ENCODE assay signal across 20 cellular contexts in genomic region chr12:89651192-89651591, GRCh38. TPM values are rescaled to one million over a fixed set of nuclear protein-coding genes. Genes with fewer than 3 reads are reported as not detected.
DNase-seq lines count a peak whose midpoint lies in the region; ATAC-seq and TF ChIP-seq lines count a peak whose summit lies in the region.
"Had no signal": no experiment of that assay in that cellular context is flagged by ENCODE, and none has a peak within 500 bp of the region (broad histone marks: within the 10 kb centered on the region; RNA-seq: fewer than 3 reads in every experiment).

No MANE protein-coding gene starts in this region.

- H3K4me1 ChIP-seq in HEK293 (ENCODE audit: control insufficient read depth, insufficient read depth, low read length) = peaks cover 7% of the 10 kb centered on the region; the same call in 1 of the 2 replicates

- ATAC-seq in stimulated activated memory B cell treated with anti-CD40 and anti-IgM and Interleukin-4, amounts not matched to agents 10 μg/mL and 1 μg/mL and 100 μg/mL, for 72 hours = no peak
- ATAC-seq: GM12878, HCT116 had no signal

- peaks cover 69% of the 10 kb centered on the region for H3K36me3 Mint-ChIP-seq in stimulated activated memory B cell treated with anti-CD40 and anti-IgM and Interleukin-4, amounts not matched to agents 10 μg/mL and 1 μg/mL and 100 μg/mL, for 72 hours

- H3K9me3 ChIP-seq in HEK293 (ENCODE audit: control insufficient read depth, insufficient read depth, low read depth, low read length) = no peaks in the 10 kb centered on the region

- POLR2A ChIA-PET in HEK293 (lab: Yijun Ruan, JAX) = interaction anchor here (0.6 kb wide), 2 partner anchors 23 to 55 kb away, joined by 3 to 4 read pairs; no protein-coding TSS in a partner anchor

- H3K27me3 Mint-ChIP-seq in stimulated activated memory B cell treated with anti-CD40 and anti-IgM and Interleukin-4, amounts not matched to agents 10 μg/mL and 1 μg/mL and 100 μg/mL, for 72 hours = no peaks in the 10 kb centered on the region
- H3K27me3 Mint-ChIP-seq: CD4-positive, alpha-beta memory T cell had no signal

- TF ChIP-seq CTCF in HEK293 (tag by site-specific recombination; IDR thresholded peaks at IDR 0.05) = no peak

- H3K4me3 ChIP-seq in HEK293 (ENCODE audit: low read depth, low read length) = no peak overlapping the region
- H3K4me3 ChIP-seq: GM12878, GM23248 had no signal

- peak overlapping the region; percentile 17 for H3K27ac Mint-ChIP-seq in stimulated activated memory B cell treated with anti-CD40 and anti-IgM and Interleukin-4, amounts not matched to agents 10 μg/mL and 1 μg/mL and 100 μg/mL, for 72 hours
- H3K27ac Mint-ChIP-seq: CD4-positive, alpha-beta memory T cell; H9; HFFc6 had no signal

- peaks cover 48% of the 10 kb centered on the region for H3K4me1 Mint-ChIP-seq in stimulated activated memory B cell treated with anti-CD40 and anti-IgM and Interleukin-4, amounts not matched to agents 10 μg/mL and 1 μg/mL and 100 μg/mL, for 72 hours

- no peaks in the 10 kb centered on the region for H3K9me3 Mint-ChIP-seq in stimulated activated memory B cell treated with anti-CD40 and anti-IgM and Interleukin-4, amounts not matched to agents 10 μg/mL and 1 μg/mL and 100 μg/mL, for 72 hours
- H3K9me3 Mint-ChIP-seq: H9 had no signal

- CTCF ChIA-PET in HEK293 (lab: Yijun Ruan, JAX) = interaction anchor here (0.6 kb wide), 1 partner anchor 1912 kb away, joined by 3 read pairs; no protein-coding TSS in a partner anchor

- H3K36me3 ChIP-seq in HEK293 (ENCODE audit: control insufficient read depth in 2 of 2, insufficient read depth in 1 of 2, low read length in 2 of 2) = no peaks in the 10 kb centered on the region; a peak in 1 of 3 replicates

- no peak overlapping the region for H3K27ac ChIP-seq in HEK293 (ENCODE audit: extremely low read depth, low read depth, low read length)
- H3K27ac ChIP-seq: GM23248 had no signal

- peak; percentile 27 for DNase-seq in NCI-H226
- DNase-seq in amniotic epithelial cell (ENCODE audit: low read depth) = peak; percentile 30
- DNase-seq in RKO (ENCODE audit: low spot score) = no peak
- no peak for DNase-seq in NCI-H2081 treated with DMSO at 0.1 percent for 48 hours (lab: John Stamatoyannopoulos, UW)
- no peak for DNase-seq in SK-N-DZ (ENCODE audit: low spot score)
- DNase-seq: C1 segment of cervical spinal cord; Calu3; CD4-positive, alpha-beta memory T cell; COR-L47; DMS53; DND-41; EL; GDM1; GM23248; H9; HFFc6 had no signal

- no peak overlapping the region for H3K4me3 Mint-ChIP-seq in stimulated activated memory B cell treated with anti-CD40 and anti-IgM and Interleukin-4, amounts not matched to agents 10 μg/mL and 1 μg/mL and 100 μg/mL, for 72 hours
- H3K4me3 Mint-ChIP-seq: CD4-positive, alpha-beta memory T cell; H9; HFFc6 had no signal

TF ChIP-seq in HEK293, 187 proteins besides CTCF, POLR2A, EP300 and RAD21:
- TF ChIP-seq SP2 (tag by site-specific recombination; IDR thresholded peaks at IDR 0.05) = no peak
- TF ChIP-seq ZFHX2 (tag by site-specific recombination; conservative IDR thresholded peaks at IDR 0.05) = peak; percentile 64
- peak; percentile 68 for TF ChIP-seq EGR2 (tag by site-specific recombination; IDR thresholded peaks at IDR 0.05; ENCODE audit: low read depth)

RNA-seq across cellular contexts. Expression of gene ATP2B1, which starts 57.4 kb away (rescaled TPM):
- 45.9 and 49.5 TPM in 2 replicates for polyA plus RNA-seq in SK-N-DZ (2014; cell fraction: cytosol; rRNA removed)
- 58.5 and 68.8 TPM in 2 replicates for polyA plus RNA-seq in SK-N-DZ (2014; cell fraction: nucleus; rRNA removed)

Comparison
In these comparisons a context has a peak if more than half of its experiments do, and no peak if none do; other contexts are left out.
1. DNase-seq: peak in NCI-H226 (single experiment) and amniotic epithelial cell (single experiment); none in RKO (single experiment), NCI-H2081 treated with DMSO at 0.1 percent for 48 hours (single experiment) and SK-N-DZ (single experiment).